Comparison of ENCODE assay signal across 8 cellular contexts in genomic region chr7:7640221-7641128, GRCh38. TPM values are rescaled to one million over a fixed set of nuclear protein-coding genes. Genes with fewer than 3 reads are reported as not detected.
DNase-seq lines count a peak whose midpoint lies in the region; ATAC-seq and TF ChIP-seq lines count a peak whose summit lies in the region.

UMAD1 (plus strand) TSS chr7:7640752; CDS start chr7:7673372, 32,620 bp downstream.

- H3K27me3 ChIP-seq in mucosa of rectum (ENCODE audit: control insufficient read depth in 2 of 2, insufficient read depth in 2 of 2, low read length in 2 of 2) = no peaks in the 10 kb centered on the region

- peak within 1 kb of the TSS; percentile 89 to 94 for H3K9ac ChIP-seq in mucosa of rectum (ENCODE audit: low read depth in 1 of 2, low read length in 2 of 2)

- peak; percentile 100 for DNase-seq in DMS153 treated with DMSO at 0.1 percent for 48 hours (lab: John Stamatoyannopoulos, UW; ENCODE audit: unreplicated experiment)
- DNase-seq in KBM-7 = peak; percentile 100
- peak; percentile 97 for DNase-seq in activated T-cell treated with anti-CD3 and anti-CD28 coated beads, Interleukin-2, amount 50 U/mL, for 24 hours
- DNase-seq in erythroblast (lab: John Stamatoyannopoulos, UW) = peak; percentile 99 to 100
- DNase-seq in stimulated activated CD8-positive, alpha-beta memory T cell treated with anti-CD3 and anti-CD28 coated beads, Interleukin-4, amount 100 ng/mL, for 48 hours = peak; percentile 96

- peak; percentile 99 for ATAC-seq in GM21717 (IDR thresholded peaks at IDR 0.05; ENCODE audit: unreplicated experiment)

- in situ Hi-C loops in KBM-7 (cut with MboI; ENCODE audit: low pct_unique_long_range_greater_than_20kb, low sequenced_read_pairs) = no loop called here

- H3K4me3 ChIP-seq in mucosa of rectum (ENCODE audit: low read length in 2 of 2) = peak within 1 kb of the TSS; percentile 96 to 97

- peak; percentile 98 for TF ChIP-seq POLR2A in erythroblast (IDR thresholded peaks at IDR 0.05; ENCODE audit: low read length)

- H3K4me1 ChIP-seq in mucosa of rectum (ENCODE audit: control insufficient read depth in 2 of 2, insufficient read depth in 2 of 2, low read length in 2 of 2) = peaks cover 10 to 25% of the 10 kb centered on the region in 2 donors

- H3K36me3 Mint-ChIP-seq in activated T-cell treated with anti-CD3 and anti-CD28 coated beads, Interleukin-2, amount 50 U/mL, for 24 hours (ENCODE audit: low read depth) = peaks cover 81% of the 10 kb centered on the region

- no peaks in the 10 kb centered on the region for H3K27me3 Mint-ChIP-seq in activated T-cell treated with anti-CD3 and anti-CD28 coated beads, Interleukin-2, amount 50 U/mL, for 24 hours

- no peaks in the 10 kb centered on the region for H3K9me3 ChIP-seq in mucosa of rectum (ENCODE audit: control insufficient read depth in 2 of 2, low read length in 2 of 2)

- H3K27ac ChIP-seq in mucosa of rectum (ENCODE audit: low read depth in 2 of 2, low read length in 2 of 2) = peak within 1 kb of the TSS; percentile 92 to 94

- peak within 1 kb of the TSS; percentile 98 for H3K4me3 Mint-ChIP-seq in activated T-cell treated with anti-CD3 and anti-CD28 coated beads, Interleukin-2, amount 50 U/mL, for 24 hours

- peak within 1 kb of the TSS; percentile 99 for H3K27ac Mint-ChIP-seq in activated T-cell treated with anti-CD3 and anti-CD28 coated beads, Interleukin-2, amount 50 U/mL, for 24 hours

- H3K4me1 Mint-ChIP-seq in activated T-cell treated with anti-CD3 and anti-CD28 coated beads, Interleukin-2, amount 50 U/mL, for 24 hours (ENCODE audit: low read depth) = peaks cover 50% of the 10 kb centered on the region

- peaks cover 0 to 4% of the 10 kb centered on the region in 2 donors for H3K36me3 ChIP-seq in mucosa of rectum (ENCODE audit: control insufficient read depth in 2 of 2, insufficient read depth in 2 of 2, low read length in 2 of 2)

- H3K9me3 Mint-ChIP-seq in activated T-cell treated with anti-CD3 and anti-CD28 coated beads, Interleukin-2, amount 50 U/mL, for 24 hours = no peaks in the 10 kb centered on the region

TF ChIP-seq in PFSK-1, 5 proteins besides CTCF, POLR2A, EP300 and RAD21:
- TF ChIP-seq SIN3A (IDR thresholded peaks at IDR 0.05; ENCODE audit: borderline replicate concordance, insufficient read depth, low read length) (no peak), TAF1 (IDR thresholded peaks at IDR 0.05; ENCODE audit: borderline replicate concordance, insufficient read depth, low read length) (peak; percentile 75; the same call in 1 of the 2 replicates), POLR2AphosphoS5 (IDR thresholded peaks at IDR 0.05; ENCODE audit: low read depth, low read length) (peak; percentile 87)

RNA-seq across cellular contexts. Expression of gene UMAD1, which starts in this region (rescaled TPM):
- polyA plus RNA-seq in PFSK-1 (2012; ENCODE audit: insufficient read length, low read depth) = 10.1 TPM

Comparison
In these comparisons a context has a peak if more than half of its experiments do, and no peak if none do; other contexts are left out.
1. Peak in every context shown above with its lines: DNase-seq, ATAC-seq, H3K4me3 ChIP-seq and H3K27ac ChIP-seq.